In genomic region chr11:90874281-90874680, GRCh38 we compare ENCODE assay signal across 28 cellular contexts.
"Had no signal": no experiment of that assay in that cellular context is flagged by ENCODE, and none has a peak within 500 bp of the region (broad histone marks: within the 10 kb centered on the region; RNA-seq: fewer than 3 reads in every experiment).

No MANE protein-coding gene starts in this region.

- H3K36me3 Mint-ChIP-seq: activated CD8-positive, alpha-beta memory T cell treated with anti-CD3 and anti-CD28 coated beads, Interleukin-2, amount 10 ng/mL, durations not matched to agents 7 days and 5 days; stimulated activated effector memory CD8-positive, alpha-beta T cell treated with anti-CD3 and anti-CD28 coated beads, Interleukin-12 subunit alpha, Interleukin-12 subunit beta, amount 100 ng/mL, for 72 hours; type B pancreatic cell; WTC11 had no signal

- H3K27ac Mint-ChIP-seq: activated CD8-positive, alpha-beta memory T cell treated with anti-CD3 and anti-CD28 coated beads, Interleukin-2, amount 10 ng/mL, durations not matched to agents 7 days and 5 days; activated CD8-positive, alpha-beta T cell treated with anti-CD3 and anti-CD28 coated beads for 36 hours; activated naive CD4-positive, alpha-beta T cell treated with anti-CD3 and anti-CD28 coated beads, Interleukin-2, amount 50 U/mL, for 72 hours; activated T-cell treated with anti-CD3 and anti-CD28 coated beads, Interleukin-2, amount 50 U/mL, for 72 hours; dendritic cell treated with granulocyte-macrophage colony-stimulating factor and Interleukin-4, amounts not matched to agents 40 ng/mL and 50 ng/mL, for 4 days; endodermal cell; nephron; stimulated activated effector memory CD8-positive, alpha-beta T cell treated with anti-CD3 and anti-CD28 coated beads, Interleukin-12 subunit alpha, Interleukin-12 subunit beta, amount 100 ng/mL, for 72 hours; stimulated activated naive CD8-positive, alpha-beta T cell treated with anti-CD3 and anti-CD28 coated beads, Interleukin-15, Interleukin-2, amounts not matched to agents 100 ng/mL and 50 ng/mL, for 24 hours; type B pancreatic cell; WTC11 had no signal

- H3K9me3 Mint-ChIP-seq: nephron, type B pancreatic cell, WTC11 had no signal

- H3K4me1 ChIP-seq: body of pancreas, gastrocnemius medialis, sigmoid colon, uterus had no signal

- H3K36me3 ChIP-seq: gastrocnemius medialis, sigmoid colon, uterus had no signal

- H3K4me2 ChIP-seq: hepatocyte had no signal

- DNase-seq: activated CD4-positive, alpha-beta T cell treated with anti-CD3 and anti-CD28 coated beads, Interleukin-2, amount 50 U/mL, for 1 hour; activated CD8-positive, alpha-beta memory T cell treated with anti-CD3 and anti-CD28 coated beads, Interleukin-2, amount 10 ng/mL, durations not matched to agents 7 days and 5 days; activated CD8-positive, alpha-beta T cell treated with anti-CD3 and anti-CD28 coated beads for 36 hours; activated naive CD4-positive, alpha-beta T cell; activated T-cell treated with anti-CD3 and anti-CD28 coated beads for 4 hours; activated T-cell treated with anti-CD3 and anti-CD28 coated beads, Interleukin-2, amount 50 U/mL, for 72 hours; aorta; body of pancreas; endodermal cell; gastrocnemius medialis; glutamatergic neuron; islet precursor cell; left cardiac atrium; left ventricle myocardium superior; posterior cingulate gyrus; sigmoid colon; small intestine; stimulated activated CD4-positive, alpha-beta T cell treated with anti-CD3 and anti-CD28 coated beads, Interleukin-4, amount 100 ng/mL, for 24 hours; T-helper 2 cell; uterus had no signal

- H3K27me3 Mint-ChIP-seq: activated CD8-positive, alpha-beta memory T cell treated with anti-CD3 and anti-CD28 coated beads, Interleukin-2, amount 10 ng/mL, durations not matched to agents 7 days and 5 days; activated CD8-positive, alpha-beta T cell treated with anti-CD3 and anti-CD28 coated beads for 36 hours; dendritic cell treated with granulocyte-macrophage colony-stimulating factor and Interleukin-4, amounts not matched to agents 40 ng/mL and 50 ng/mL, for 4 days; stimulated activated naive CD8-positive, alpha-beta T cell treated with anti-CD3 and anti-CD28 coated beads, Interleukin-15, Interleukin-2, amounts not matched to agents 100 ng/mL and 50 ng/mL, for 24 hours; type B pancreatic cell had no signal

- H3K4me3 ChIP-seq: body of pancreas, gastrocnemius medialis, hepatocyte, sigmoid colon, uterus had no signal

- H3K79me2 ChIP-seq: hepatocyte had no signal

- ATAC-seq: activated CD8-positive, alpha-beta memory T cell treated with anti-CD3 and anti-CD28 coated beads, Interleukin-2, amount 10 ng/mL, durations not matched to agents 7 days and 5 days; activated CD8-positive, alpha-beta T cell treated with anti-CD3 and anti-CD28 coated beads for 36 hours; activated naive CD4-positive, alpha-beta T cell treated with anti-CD3 and anti-CD28 coated beads, Interleukin-2, amount 50 U/mL, for 72 hours; activated T-cell treated with anti-CD3 and anti-CD28 coated beads, Interleukin-2, amount 50 U/mL, for 72 hours; body of pancreas; gastrocnemius medialis; left cardiac atrium; left ventricle myocardium superior; stimulated activated effector memory CD8-positive, alpha-beta T cell treated with anti-CD3 and anti-CD28 coated beads, Interleukin-12 subunit alpha, Interleukin-12 subunit beta, amount 100 ng/mL, for 72 hours; WTC11 had no signal

- H3K4me3 Mint-ChIP-seq: activated CD8-positive, alpha-beta memory T cell treated with anti-CD3 and anti-CD28 coated beads, Interleukin-2, amount 10 ng/mL, durations not matched to agents 7 days and 5 days; activated CD8-positive, alpha-beta T cell treated with anti-CD3 and anti-CD28 coated beads for 36 hours; activated T-cell treated with anti-CD3 and anti-CD28 coated beads, Interleukin-2, amount 50 U/mL, for 72 hours; dendritic cell treated with granulocyte-macrophage colony-stimulating factor and Interleukin-4, amounts not matched to agents 40 ng/mL and 50 ng/mL, for 4 days; endodermal cell; nephron; stimulated activated effector memory CD8-positive, alpha-beta T cell treated with anti-CD3 and anti-CD28 coated beads, Interleukin-12 subunit alpha, Interleukin-12 subunit beta, amount 100 ng/mL, for 72 hours; stimulated activated naive CD8-positive, alpha-beta T cell treated with anti-CD3 and anti-CD28 coated beads, Interleukin-15, Interleukin-2, amounts not matched to agents 100 ng/mL and 50 ng/mL, for 24 hours; type B pancreatic cell; WTC11 had no signal

- H3K9me3 ChIP-seq: body of pancreas, gastrocnemius medialis, sigmoid colon, uterus had no signal

- H2AFZ ChIP-seq: hepatocyte had no signal

- H3K27me3 ChIP-seq: body of pancreas, gastrocnemius medialis, hepatocyte, sigmoid colon, uterus had no signal

- H3K4me1 Mint-ChIP-seq: activated CD8-positive, alpha-beta memory T cell treated with anti-CD3 and anti-CD28 coated beads, Interleukin-2, amount 10 ng/mL, durations not matched to agents 7 days and 5 days; endodermal cell; nephron; stimulated activated effector memory CD8-positive, alpha-beta T cell treated with anti-CD3 and anti-CD28 coated beads, Interleukin-12 subunit alpha, Interleukin-12 subunit beta, amount 100 ng/mL, for 72 hours; WTC11 had no signal

- H3K27ac ChIP-seq: body of pancreas, gastrocnemius medialis, hepatocyte, sigmoid colon, uterus had no signal
